20 cellular contexts compared by ENCODE assay signal in genomic region chr2:236656166-236656565, GRCh38.
A peak's percentile ranks its signal among the peaks of the same experiment; 100 is the strongest.
DNase-seq lines count a peak whose midpoint lies in the region; ATAC-seq, FAIRE-seq and TF ChIP-seq lines count a peak whose summit lies in the region.
"Had no signal": no experiment of that assay in that cellular context is flagged by ENCODE, and none has a peak within 500 bp of the region (broad histone marks: within the 10 kb centered on the region; RNA-seq: fewer than 3 reads in every experiment).

No MANE protein-coding gene starts in this region.

- ATAC-seq in lung (ENCODE audit: insufficient read depth, low FRiP score) (no peak), HG03135 (IDR thresholded peaks at IDR 0.05; ENCODE audit: unreplicated experiment) (no peak)
- ATAC-seq: CD8-positive, alpha-beta T cell had no signal

- no peaks in the 10 kb centered on the region for H3K27me3 ChIP-seq in lung (ENCODE audit: control insufficient read depth, insufficient read depth)

- peak; percentile 30 for DNase-seq in activated CD8-positive, alpha-beta memory T cell treated with anti-CD3 and anti-CD28 coated beads for 24 hours
- no peak for DNase-seq in activated CD8-positive, alpha-beta memory T cell treated with anti-CD3 and anti-CD28 coated beads, Interleukin-2, amount 50 U/mL, for 4 hours
- peak; percentile 67 for DNase-seq in coronary artery (ENCODE audit: low spot score)
- DNase-seq in lung (ENCODE audit: low spot score): peak; percentile 22
- DNase-seq in progenitor cell of endocrine pancreas (ENCODE audit: low spot score, unreplicated experiment): no peak
- DNase-seq in GM12892 (ENCODE audit: insufficient read length): no peak
- no peak for DNase-seq in urothelium cell line (ENCODE audit: low spot score)
- DNase-seq: CD8-positive, alpha-beta T cell; COR-L47; DMS153; DMS79 treated with DMSO at 0.1 percent for 48 hours; EL; HCEC 1CT; HFFc6 had no signal

- H3K36me3 ChIP-seq in lung (ENCODE audit: control insufficient read depth in 2 of 2, insufficient read depth in 2 of 2, low read length in 2 of 2): no peaks in the 10 kb centered on the region

- peaks cover 0 to 8% of the 10 kb centered on the region in 2 donors for H3K4me1 ChIP-seq in lung (ENCODE audit: control insufficient read depth in 2 of 2, insufficient read depth in 2 of 2, low read length in 2 of 2)

- no peaks in the 10 kb centered on the region for H3K9me3 ChIP-seq in lung (ENCODE audit: control insufficient read depth in 2 of 2, insufficient read depth in 1 of 2, low read length in 1 of 2)

- H3K4me3 ChIP-seq in coronary artery (no peak overlapping the region), lung (no peak overlapping the region)

- TF ChIP-seq POLR2A in GM12892 (IDR thresholded peaks at IDR 0.05; ENCODE audit: low read depth, low read length): no peak

- peak overlapping the region; percentile 31 for H3K27ac Mint-ChIP-seq in progenitor cell of endocrine pancreas
- H3K27ac Mint-ChIP-seq: CD14-positive monocyte; CD8-positive, alpha-beta T cell; HFFc6 had no signal

- H3K9me3 Mint-ChIP-seq in progenitor cell of endocrine pancreas (ENCODE audit: low read depth): no peaks in the 10 kb centered on the region
- H3K9me3 Mint-ChIP-seq: CD8-positive, alpha-beta T cell had no signal

- no peak for FAIRE-seq in GM12892 (lab: Jason Lieb, UNC)
- no peak for FAIRE-seq in urothelium cell line (lab: Jason Lieb, UNC)
- FAIRE-seq: D721Med, G401.6, GM12891 had no signal

- TF ChIP-seq CTCF in coronary artery (IDR thresholded peaks at IDR 0.05) (no peak), lung (IDR thresholded peaks at IDR 0.05; ENCODE audit: control extremely low read depth, extremely low read depth) (no peak), progenitor cell of endocrine pancreas (IDR thresholded peaks at IDR 0.05; ENCODE audit: unreplicated experiment) (no peak)

- WGBS in lung, 2 donors: 83 to 87% methylated on average over 2 of the region's 2 CpGs

- H3K36me3 Mint-ChIP-seq in progenitor cell of endocrine pancreas (ENCODE audit: insufficient read depth): no peaks in the 10 kb centered on the region
- H3K36me3 Mint-ChIP-seq: CD14-positive monocyte; CD8-positive, alpha-beta T cell had no signal

- no peak overlapping the region for H3K27ac ChIP-seq in coronary artery
- H3K27ac ChIP-seq in lung (ENCODE audit: low read depth in 1 of 2, low read length in 1 of 2): no peak overlapping the region
- H3K27ac ChIP-seq: 22Rv1 had no signal

- H3K4me3 Mint-ChIP-seq in progenitor cell of endocrine pancreas (ENCODE audit: low read depth): no peak overlapping the region
- H3K4me3 Mint-ChIP-seq: CD14-positive monocyte; CD8-positive, alpha-beta T cell; HFFc6 had no signal

- peaks cover 12% of the 10 kb centered on the region for H3K27me3 Mint-ChIP-seq in progenitor cell of endocrine pancreas

- H3K4me1 Mint-ChIP-seq in progenitor cell of endocrine pancreas (ENCODE audit: low read depth): peaks cover 16% of the 10 kb centered on the region
- H3K4me1 Mint-ChIP-seq: CD14-positive monocyte had no signal

Comparison
In these comparisons a context has a peak if more than half of its experiments do, and no peak if none do; other contexts are left out.
1. DNase-seq: peak in activated CD8-positive, alpha-beta memory T cell treated with anti-CD3 and anti-CD28 coated beads for 24 hours (single experiment), coronary artery (single experiment) and lung (single experiment); none in activated CD8-positive, alpha-beta memory T cell treated with anti-CD3 and anti-CD28 coated beads, Interleukin-2, amount 50 U/mL, for 4 hours (single experiment), progenitor cell of endocrine pancreas (single experiment), GM12892 (single experiment) and urothelium cell line (single experiment).